In genomic region chr19:47124937-47125668, GRCh38 we compare ENCODE assay signal across 8 cellular contexts. TPM values are rescaled to one million over a fixed set of nuclear protein-coding genes. Genes with fewer than 3 reads are reported as not detected.
A peak's percentile ranks its signal among the peaks of the same experiment; 100 is the strongest.
DNase-seq lines count a peak whose midpoint lies in the region; ATAC-seq and TF ChIP-seq lines count a peak whose summit lies in the region.

No MANE protein-coding gene starts in this region.

- no peaks in the 10 kb centered on the region for H3K9me3 ChIP-seq in psoas muscle

- H3K4me3 Mint-ChIP-seq in CD14-positive monocyte = no peak overlapping the region
- H3K4me3 Mint-ChIP-seq in activated CD4-positive, alpha-beta memory T cell treated with anti-CD3 and anti-CD28 coated beads for 36 hours = no peak overlapping the region

- H3K4me3 ChIP-seq in psoas muscle = no peak overlapping the region

- TF ChIP-seq CTCF in CD14-positive monocyte (IDR thresholded peaks at IDR 0.05) = peak; percentile 77
- peak; percentile 76 for TF ChIP-seq CTCF in psoas muscle (IDR thresholded peaks at IDR 0.05)

- H3K27ac ChIP-seq in psoas muscle = no peak overlapping the region

- peaks cover 3 to 8% (median 5%) of the 10 kb centered on the region in 3 donors for H3K27me3 Mint-ChIP-seq in CD14-positive monocyte (ENCODE audit: low read depth in 3 of 3)
- H3K27me3 Mint-ChIP-seq in activated CD4-positive, alpha-beta memory T cell treated with anti-CD3 and anti-CD28 coated beads for 36 hours = no peaks in the 10 kb centered on the region

- ATAC-seq in Right ventricle myocardium superior (ENCODE audit: poor library complexity) (peak; percentile 80), psoas muscle (peak; percentile 69 to 89 (median 76)), HG03175 (IDR thresholded peaks at IDR 0.05; ENCODE audit: unreplicated experiment) (no peak)

- no peaks in the 10 kb centered on the region for H3K9me3 Mint-ChIP-seq in CD14-positive monocyte
- no peaks in the 10 kb centered on the region for H3K9me3 Mint-ChIP-seq in activated CD4-positive, alpha-beta memory T cell treated with anti-CD3 and anti-CD28 coated beads for 36 hours

- POLR2A ChIA-PET in activated CD4-positive, alpha-beta memory T cell treated with anti-CD3 and anti-CD28 coated beads for 36 hours (lab: Charles Lee) = interaction anchor here (1.5 kb wide), 1 partner anchor 12 kb away, joined by 4 read pairs; the partner anchor contains the start of gene ZC3H4

- DNase-seq in CD14-positive monocyte (ENCODE audit: low spot score) (no peak), H4 (ENCODE audit: low spot score) (peak; percentile 72), NCI-H2171 treated with DMSO at 0.1 percent for 48 hours (lab: John Stamatoyannopoulos, UW) (peak; percentile 74), Right ventricle myocardium superior (no peak), psoas muscle (no peak)
- DNase-seq in activated CD4-positive, alpha-beta memory T cell treated with anti-CD3 and anti-CD28 coated beads for 36 hours = no peak
- DNase-seq in activated CD4-positive, alpha-beta T cell treated with anti-CD3 and anti-CD28 coated beads for 1 hour = no peak

- CTCF ChIA-PET in activated CD4-positive, alpha-beta memory T cell treated with anti-CD3 and anti-CD28 coated beads for 36 hours (lab: Charles Lee) = interaction anchor here (0.6 to 4.6 kb wide), 27 partner anchors 9 to 243 kb away, joined by 3 to 82 read pairs (median 4); partner anchors contain the start of gene ZC3H4

- intact Hi-C loops in CD14-positive monocyte (cut with micrococcal nuclease) = loop anchor here (1.0 to 5.0 kb wide), 2 partner anchors 46 to 88 kb away; no protein-coding TSS in a partner anchor
- intact Hi-C loops in activated CD4-positive, alpha-beta memory T cell treated with anti-CD3 and anti-CD28 coated beads for 36 hours (cut with micrococcal nuclease) = loop anchor here (1.0 kb wide), 2 partner anchors 46 to 90 kb away; no protein-coding TSS in a partner anchor
- intact Hi-C loops in Right ventricle myocardium superior (cut with DNase I) = loop anchor here (2.0 to 10.0 kb wide), 2 partner anchors 46 to 90 kb away; no protein-coding TSS in a partner anchor
- intact Hi-C loops in psoas muscle (cut with DNase I) = loop anchor here (1.0 to 5.0 kb wide), 2 partner anchors 46 to 88 kb away; no protein-coding TSS in a partner anchor

- no peaks in the 10 kb centered on the region for H3K27me3 ChIP-seq in psoas muscle (ENCODE audit: insufficient read depth in 3 of 3, low read length in 2 of 3)

- H3K27ac Mint-ChIP-seq in CD14-positive monocyte = no peak overlapping the region
- H3K27ac Mint-ChIP-seq in activated CD4-positive, alpha-beta memory T cell treated with anti-CD3 and anti-CD28 coated beads for 36 hours = peak overlapping the region; percentile 21

- H3K4me1 ChIP-seq in psoas muscle = peaks cover 3% of the 10 kb centered on the region

- 36 to 40% (median 39%) methylated on average over 8 of the region's 8 CpGs for WGBS in psoas muscle, 3 donors

- H3K4me1 Mint-ChIP-seq in CD14-positive monocyte = peaks cover 2% of the 10 kb centered on the region
- H3K4me1 Mint-ChIP-seq in activated CD4-positive, alpha-beta memory T cell treated with anti-CD3 and anti-CD28 coated beads for 36 hours (ENCODE audit: low read depth) = peaks cover 2% of the 10 kb centered on the region

- H3K36me3 Mint-ChIP-seq in CD14-positive monocyte = no peaks in the 10 kb centered on the region
- H3K36me3 Mint-ChIP-seq in activated CD4-positive, alpha-beta memory T cell treated with anti-CD3 and anti-CD28 coated beads for 36 hours = no peaks in the 10 kb centered on the region

- no peaks in the 10 kb centered on the region for H3K36me3 ChIP-seq in psoas muscle (ENCODE audit: insufficient read depth in 1 of 2, low read depth in 1 of 2)

RNA-seq across cellular contexts. Expression of gene SAE1, which starts 5.5 kb away (rescaled TPM):
- polyA plus RNA-seq in CD14-positive monocyte = 10 to 100 TPM; 46.5 to 54.2 TPM
- 362 and 397 TPM in 2 replicates for total RNA-seq in H4 (2014; rRNA removed; shearing (Covaris generic))
- 100 to 1,000 TPM; 154 to 157 TPM for total RNA-seq in activated CD4-positive, alpha-beta memory T cell treated with anti-CD3 and anti-CD28 coated beads for 36 hours
- 42.2 TPM for total RNA-seq in Right ventricle myocardium superior
- 10 to 100 TPM; 37.8 to 55.8 (median 41.5) TPM for total RNA-seq in psoas muscle
- polyA plus RNA-seq in psoas muscle = 10 to 100 TPM; 30.7 to 63.4 (median 62.0) TPM

RNA-seq across cellular contexts. Expression of gene ZC3H4, which starts 11.5 kb away (rescaled TPM):
- polyA plus RNA-seq in CD14-positive monocyte (under 1 TPM; 0.24 to 0.60 TPM), psoas muscle (10 to 100 TPM in 1 of 3 donors, 1 to 10 TPM in 2; 4.4 to 15.2 (median 5.1) TPM)
- total RNA-seq in H4 (2014; rRNA removed; shearing (Covaris generic)) = 6.3 and 7.6 TPM in 2 replicates
- 10 to 100 TPM; 77.1 to 78.6 TPM for total RNA-seq in activated CD4-positive, alpha-beta memory T cell treated with anti-CD3 and anti-CD28 coated beads for 36 hours
- total RNA-seq in Right ventricle myocardium superior (20.6 TPM), psoas muscle (10 to 100 TPM; 24.3 to 35.8 (median 28.5) TPM)

Comparison
In these comparisons a context has a peak if more than half of its experiments do, and no peak if none do; other contexts are left out.
1. DNase-seq: peak in H4 (single experiment) and NCI-H2171 treated with DMSO at 0.1 percent for 48 hours (single experiment); none in CD14-positive monocyte (single experiment), activated CD4-positive, alpha-beta memory T cell treated with anti-CD3 and anti-CD28 coated beads for 36 hours (single experiment), Right ventricle myocardium superior (single experiment), psoas muscle (0 of 2) and activated CD4-positive, alpha-beta T cell treated with anti-CD3 and anti-CD28 coated beads for 1 hour (single experiment).